9 cellular contexts compared by ENCODE assay signal in the genomic region with DNA sequence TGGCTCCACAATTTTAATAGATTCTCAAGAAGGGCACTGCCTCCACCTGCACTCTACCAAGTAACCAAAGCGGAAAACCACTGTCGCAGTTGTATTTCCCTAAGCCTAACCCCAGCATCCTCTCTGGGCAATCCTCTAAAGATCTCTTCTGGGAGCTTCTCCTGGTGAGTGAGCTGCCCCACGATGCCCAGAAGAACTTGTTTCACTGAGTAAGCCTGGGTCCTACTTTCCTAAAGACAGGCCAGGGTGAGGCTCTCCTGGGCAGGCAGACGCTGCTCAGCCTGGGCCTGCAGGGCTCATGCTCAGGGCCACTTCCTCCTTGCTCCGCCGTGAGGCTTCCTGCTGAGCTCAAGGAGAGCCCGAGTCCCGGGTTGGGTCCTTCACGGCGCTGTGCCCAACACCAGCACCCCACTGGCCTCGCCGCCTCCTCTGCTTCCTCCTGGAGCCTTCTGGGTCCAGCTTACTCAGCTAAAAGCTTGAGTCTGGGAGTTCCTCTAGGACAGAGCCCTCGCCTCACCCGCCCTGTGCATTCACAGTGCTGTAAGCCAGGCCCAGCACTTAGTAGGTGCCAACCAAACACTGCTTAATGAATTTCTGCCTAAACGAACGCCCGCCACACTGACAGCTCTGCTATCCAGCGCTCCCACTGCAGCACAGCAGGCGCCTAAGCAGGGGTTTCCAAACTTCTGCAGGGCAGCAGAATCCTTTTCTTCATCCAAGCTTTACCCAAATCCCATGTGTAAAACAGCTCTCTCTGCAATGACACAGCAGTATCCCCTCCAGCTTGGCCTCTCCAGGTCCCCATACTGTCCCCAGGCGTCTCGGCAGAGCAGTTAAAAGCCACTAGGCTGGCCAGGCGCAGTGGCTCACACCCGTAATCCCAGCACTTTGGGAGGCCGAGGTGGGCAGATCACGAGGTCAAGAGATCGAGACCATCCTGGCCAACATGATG. TPM values are rescaled to one million over a fixed set of nuclear protein-coding genes. Genes with fewer than 3 reads are reported as not detected.
DNase-seq lines count a peak whose midpoint lies in the region; ATAC-seq and TF ChIP-seq lines count a peak whose summit lies in the region.
"Had no signal": no experiment of that assay in that cellular context is flagged by ENCODE, and none has a peak within 500 bp of the region (broad histone marks: within the 10 kb centered on the region; RNA-seq: fewer than 3 reads in every experiment).

No MANE protein-coding gene starts in this region.

- no peak overlapping the region for H4K12ac ChIP-seq in trophoblast cell (ENCODE audit: low read depth, low read length)

- TF ChIP-seq POLR2A in tibial nerve (IDR thresholded peaks at IDR 0.05): no peak

- H3K36me3 ChIP-seq in trophoblast cell (ENCODE audit: control insufficient read depth in 1 of 2, insufficient read depth in 2 of 2, low read length in 2 of 2) (peaks cover 16 to 19% of the 10 kb centered on the region in 2 experiments), tibial nerve (peaks cover 0 to 39% (median 0%) of the 10 kb centered on the region in 3 donors)

- H3K79me2 ChIP-seq in trophoblast cell (ENCODE audit: control insufficient read depth, insufficient read depth, low read length, poor library complexity): peaks cover 27% of the 10 kb centered on the region

- H3K4me1 Mint-ChIP-seq in T-helper 2 cell treated with Interferon-gamma antibody and Interleukin-4, amounts not matched to agents 5 μg/mL and 100 μg/mL, for 36 hours (ENCODE audit: low read depth): peaks cover 46% of the 10 kb centered on the region

- H3K9me3 ChIP-seq in trophoblast cell (ENCODE audit: insufficient read depth, low read depth, low read length): peaks cover 3% of the 10 kb centered on the region
- no peaks in the 10 kb centered on the region for H3K9me3 ChIP-seq in tibial nerve

- DNase-seq in T-helper 2 cell treated with Interferon-gamma antibody and Interleukin-4, amounts not matched to agents 5 μg/mL and 100 μg/mL, for 36 hours (ENCODE audit: low spot score): peak; percentile 44
- DNase-seq in dermis blood vessel endothelial cell (peak; percentile 43), trophoblast cell (peak in 1 of 2 donors; percentile 18), superior temporal gyrus (ENCODE audit: extremely low spot score) (no peak), tibial nerve (ENCODE audit: low spot score in 2 of 2) (no peak)

- peak overlapping the region; percentile 49 for H3K4ac ChIP-seq in trophoblast cell (ENCODE audit: low read depth, low read length)

- no peaks in the 10 kb centered on the region for H3K79me1 ChIP-seq in trophoblast cell (ENCODE audit: low read length)

- no peak overlapping the region for H3K9ac ChIP-seq in trophoblast cell (ENCODE audit: low read length)

- no peak overlapping the region for H2BK120ac ChIP-seq in trophoblast cell (ENCODE audit: insufficient read depth, low read length, poor library complexity)

- H3K9me3 Mint-ChIP-seq in T-helper 2 cell treated with Interferon-gamma antibody and Interleukin-4, amounts not matched to agents 5 μg/mL and 100 μg/mL, for 36 hours: no peaks in the 10 kb centered on the region

- H3K4me2 ChIP-seq in trophoblast cell (ENCODE audit: low read length): no peak overlapping the region

- H3K27me3 Mint-ChIP-seq in T-helper 2 cell treated with Interferon-gamma antibody and Interleukin-4, amounts not matched to agents 5 μg/mL and 100 μg/mL, for 36 hours (ENCODE audit: low read depth): no peaks in the 10 kb centered on the region

- H2BK5ac ChIP-seq in trophoblast cell (ENCODE audit: low read depth, low read length, poor library complexity): no peak overlapping the region

- peak overlapping the region; percentile 85 for H3K27ac Mint-ChIP-seq in T-helper 2 cell treated with Interferon-gamma antibody and Interleukin-4, amounts not matched to agents 5 μg/mL and 100 μg/mL, for 36 hours

- no peak overlapping the region for H3K14ac ChIP-seq in trophoblast cell (ENCODE audit: low read length)

- H3K23ac ChIP-seq in trophoblast cell (ENCODE audit: low read length): no peak overlapping the region

- H3K4me3 ChIP-seq in trophoblast cell (ENCODE audit: low read depth, low read length): no peak overlapping the region
- no peak overlapping the region for H3K4me3 ChIP-seq in tibial nerve

- H3K27me3 ChIP-seq in trophoblast cell (ENCODE audit: insufficient read depth, low read length) (no peaks in the 10 kb centered on the region), tibial nerve (no peaks in the 10 kb centered on the region)

- no peak overlapping the region for H2AK5ac ChIP-seq in trophoblast cell (ENCODE audit: low read length)

- H3K4me1 ChIP-seq in trophoblast cell (ENCODE audit: control insufficient read depth in 1 of 2, insufficient read depth in 2 of 2, low read length in 2 of 2) (peaks cover 4 to 7% of the 10 kb centered on the region in 2 experiments), tibial nerve (peaks cover 0 to 57% (median 19%) of the 10 kb centered on the region in 4 donors)

- H3K27ac ChIP-seq in trophoblast cell (ENCODE audit: low read depth, low read length): no peak overlapping the region
- peak overlapping the region in 1 of 4 donors; percentile 26 for H3K27ac ChIP-seq in tibial nerve
- H3K27ac ChIP-seq: VCaP had no signal

- H2BK12ac ChIP-seq in trophoblast cell (ENCODE audit: low read length): no peak overlapping the region

- H3K36me3 Mint-ChIP-seq in T-helper 2 cell treated with Interferon-gamma antibody and Interleukin-4, amounts not matched to agents 5 μg/mL and 100 μg/mL, for 36 hours (ENCODE audit: low read depth): peaks cover 47% of the 10 kb centered on the region

- no CpG with 5 or more reads among the region's 26 CpGs for WGBS in trophoblast cell (ENCODE audit: extremely low coverage, insufficient coverage, insufficient read length)
- WGBS in tibial nerve, 2 donors: 67 to 69% methylated on average over 23 to 26 of the region's 26 CpGs

- ATAC-seq in GM18909 (IDR thresholded peaks at IDR 0.05; ENCODE audit: poor library complexity, unreplicated experiment) (peak; percentile 69), HG03066 (IDR thresholded peaks at IDR 0.05; ENCODE audit: low read depth, unreplicated experiment) (peak; percentile 72), HG03039 (IDR thresholded peaks at IDR 0.05; ENCODE audit: unreplicated experiment) (no peak)

- no peak overlapping the region for H4K91ac ChIP-seq in trophoblast cell (ENCODE audit: low read depth, low read length)

- no peak overlapping the region for H2AFZ ChIP-seq in trophoblast cell (ENCODE audit: insufficient read depth, low read length, poor library complexity)

- TF ChIP-seq CTCF in tibial nerve (IDR thresholded peaks at IDR 0.05): no peak

- peak overlapping the region; percentile 57 for H3K4me3 Mint-ChIP-seq in T-helper 2 cell treated with Interferon-gamma antibody and Interleukin-4, amounts not matched to agents 5 μg/mL and 100 μg/mL, for 36 hours

- peak overlapping the region; percentile 16 for H3K18ac ChIP-seq in trophoblast cell (ENCODE audit: low read length)

- peak in 1 of 2 donors; percentile 32 for TF ChIP-seq EP300 in tibial nerve (IDR thresholded peaks at IDR 0.05)

- no peak overlapping the region for H4K8ac ChIP-seq in trophoblast cell (ENCODE audit: low read depth, low read length)

RNA-seq across cellular contexts. Expression of gene RAB35, which starts 5.7 kb away (rescaled TPM):
- 42.0 and 51.6 TPM in 2 replicates for total RNA-seq in dermis blood vessel endothelial cell
- 46.0 and 48.9 TPM in 2 replicates for polyA plus RNA-seq in trophoblast cell (2013)
- 10 to 100 TPM; 22.8 to 30.8 (median 26.2) TPM for total RNA-seq in tibial nerve

Comparison
In these comparisons a context has a peak if more than half of its experiments do, and no peak if none do; other contexts are left out.
1. DNase-seq: peak in T-helper 2 cell treated with Interferon-gamma antibody and Interleukin-4, amounts not matched to agents 5 μg/mL and 100 μg/mL, for 36 hours (single experiment) and dermis blood vessel endothelial cell (single experiment); none in superior temporal gyrus (single experiment) and tibial nerve (0 of 2).